Comparison of ENCODE assay signal across 19 cellular contexts in the genomic region with DNA sequence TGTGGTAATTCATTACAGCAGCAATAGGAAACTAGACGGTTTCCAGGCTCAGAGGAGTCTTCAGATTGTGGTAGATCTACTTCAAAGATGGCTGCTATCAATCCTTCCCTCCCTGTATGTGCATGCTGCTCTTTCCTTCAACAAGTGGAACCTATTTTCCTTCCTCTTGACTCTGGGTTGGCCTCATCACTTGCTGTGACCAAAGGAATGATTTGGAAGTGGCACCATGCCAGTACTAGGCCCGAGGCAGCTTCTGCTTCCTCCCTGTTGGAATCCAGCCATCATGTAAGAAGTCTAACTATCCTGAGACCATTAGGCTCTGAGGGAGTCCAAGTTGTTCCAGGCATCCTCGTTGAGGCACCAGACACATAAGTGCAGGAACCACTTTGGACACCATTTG. TPM values are rescaled to one million over a fixed set of nuclear protein-coding genes. Genes with fewer than 3 reads are reported as not detected.
"Had no signal": no experiment of that assay in that cellular context is flagged by ENCODE, and none has a peak within 500 bp of the region (broad histone marks: within the 10 kb centered on the region; RNA-seq: fewer than 3 reads in every experiment).

No MANE protein-coding gene starts in this region.

- H3K36me3 ChIP-seq: colonic mucosa, gastrocnemius medialis, lower lobe of right lung, stomach, vagina, WERI-Rb-1 had no signal

- H3K9me3 ChIP-seq: colonic mucosa, gastrocnemius medialis, lower lobe of right lung, stomach, vagina had no signal

- H3K4me1 ChIP-seq: colonic mucosa, gastrocnemius medialis, lower lobe of right lung, parathyroid adenoma, stomach, vagina had no signal

- H3K4me3 ChIP-seq: colonic mucosa, gastrocnemius medialis, lower lobe of right lung, smooth muscle cell, stomach, vagina had no signal

- H3K4me2 ChIP-seq: smooth muscle cell had no signal

- DNase-seq: activated CD4-positive, alpha-beta T cell treated with anti-CD3 and anti-CD28 coated beads for 1 hour; activated CD4-positive, alpha-beta T cell treated with anti-CD3 and anti-CD28 coated beads, Interleukin-2, amount 50 U/mL, for 4 hours; activated naive CD4-positive, alpha-beta T cell treated with Interleukin-2 at 50 U/mL for 16 hours; activated naive CD8-positive, alpha-beta T cell treated with anti-CD3 and anti-CD28 coated beads, Interleukin-2, amount 10 ng/mL, durations not matched to agents 7 days and 5 days; colonic mucosa; gastrocnemius medialis; head of caudate nucleus; lower lobe of right lung; stimulated activated CD4-positive, alpha-beta T cell treated with anti-CD3 and anti-CD28 coated beads, Interleukin-4, amount 100 ng/mL, for 24 hours; stomach; trophoblast cell; WERI-Rb-1 had no signal

- H3K27me3 ChIP-seq: colonic mucosa, gastrocnemius medialis, stomach, vagina had no signal

- H3K27ac ChIP-seq: colonic mucosa, gastrocnemius medialis, lower lobe of right lung, parathyroid adenoma, stomach, vagina, WERI-Rb-1 had no signal

- H3K79me2 ChIP-seq: parathyroid adenoma had no signal

- H3K9ac ChIP-seq: parathyroid adenoma had no signal

- ATAC-seq: activated T-helper 17 cell treated with anti-CD3 and anti-CD28 coated beads, Interleukin-2, amount 50 U/mL, for 72 hours; gastrocnemius medialis; lower lobe of right lung; sciatic nerve; stimulated activated effector memory CD8-positive, alpha-beta T cell treated with anti-CD3 and anti-CD28 coated beads, Interleukin-12 subunit alpha, Interleukin-12 subunit beta, amount 100 ng/mL, for 72 hours had no signal

- H2AFZ ChIP-seq: parathyroid adenoma had no signal

RNA-seq across cellular contexts. Expression of a gene that starts 46.5 kb away (rescaled TPM):
- total RNA-seq: activated T-helper 17 cell treated with anti-CD3 and anti-CD28 coated beads, Interleukin-2, amount 50 U/mL, for 72 hours had no signal

RNA-seq across cellular contexts. Expression of a gene that starts 59.8 kb away (rescaled TPM):
- total RNA-seq: activated naive CD8-positive, alpha-beta T cell treated with anti-CD3 and anti-CD28 coated beads, Interleukin-2, amount 10 ng/mL, durations not matched to agents 7 days and 5 days; activated T-helper 17 cell treated with anti-CD3 and anti-CD28 coated beads, Interleukin-2, amount 50 U/mL, for 72 hours; colonic mucosa; gastrocnemius medialis; mesenteric fat pad; sciatic nerve; smooth muscle cell; stomach; vagina had no signal
